ENCODE assay signal across 1 cellular context in the genomic region with DNA sequence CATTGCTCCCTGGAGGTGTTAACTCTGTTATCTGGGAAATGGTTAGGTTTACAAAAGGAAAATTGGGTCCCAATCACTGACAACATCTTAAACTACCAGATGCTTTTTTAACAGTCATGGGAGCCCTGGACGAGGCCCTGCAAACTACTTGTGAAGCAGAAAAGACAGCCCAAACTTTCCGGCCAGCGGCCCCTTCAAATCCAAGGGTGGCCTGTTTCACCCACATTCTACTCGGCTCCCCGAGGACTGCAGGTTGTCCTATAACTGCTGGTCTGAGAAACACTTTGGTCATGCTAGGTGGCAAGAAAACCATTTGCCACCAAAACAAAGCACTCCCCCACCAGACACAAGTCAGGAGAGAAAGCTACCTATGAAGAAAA.
TF ChIP-seq lines count a peak whose summit lies in the region.

No MANE protein-coding gene starts in this region.

TF ChIP-seq in HepG2, 621 proteins besides CTCF, POLR2A, EP300 and RAD21:
- TF ChIP-seq ZBTB1 (CRISPR knock-in tag; IDR thresholded peaks at IDR 0.05; ENCODE audit: borderline replicate concordance): no peak
- no peak for TF ChIP-seq AGO2 (optimal IDR thresholded peaks at IDR 0.05; ENCODE audit: low read depth, low read length)
- TF ChIP-seq ZBTB8A (CRISPR knock-in tag; IDR thresholded peaks at IDR 0.05; ENCODE audit: borderline replicate concordance, low read depth): no peak
- TF ChIP-seq HCFC1 (IDR thresholded peaks at IDR 0.05; ENCODE audit: low read depth, low read length): no peak
- no peak for TF ChIP-seq NFRKB (IDR thresholded peaks at IDR 0.05)
- no peak for TF ChIP-seq JUN (CRISPR knock-in tag; IDR thresholded peaks at IDR 0.05)
